In the genomic region with DNA sequence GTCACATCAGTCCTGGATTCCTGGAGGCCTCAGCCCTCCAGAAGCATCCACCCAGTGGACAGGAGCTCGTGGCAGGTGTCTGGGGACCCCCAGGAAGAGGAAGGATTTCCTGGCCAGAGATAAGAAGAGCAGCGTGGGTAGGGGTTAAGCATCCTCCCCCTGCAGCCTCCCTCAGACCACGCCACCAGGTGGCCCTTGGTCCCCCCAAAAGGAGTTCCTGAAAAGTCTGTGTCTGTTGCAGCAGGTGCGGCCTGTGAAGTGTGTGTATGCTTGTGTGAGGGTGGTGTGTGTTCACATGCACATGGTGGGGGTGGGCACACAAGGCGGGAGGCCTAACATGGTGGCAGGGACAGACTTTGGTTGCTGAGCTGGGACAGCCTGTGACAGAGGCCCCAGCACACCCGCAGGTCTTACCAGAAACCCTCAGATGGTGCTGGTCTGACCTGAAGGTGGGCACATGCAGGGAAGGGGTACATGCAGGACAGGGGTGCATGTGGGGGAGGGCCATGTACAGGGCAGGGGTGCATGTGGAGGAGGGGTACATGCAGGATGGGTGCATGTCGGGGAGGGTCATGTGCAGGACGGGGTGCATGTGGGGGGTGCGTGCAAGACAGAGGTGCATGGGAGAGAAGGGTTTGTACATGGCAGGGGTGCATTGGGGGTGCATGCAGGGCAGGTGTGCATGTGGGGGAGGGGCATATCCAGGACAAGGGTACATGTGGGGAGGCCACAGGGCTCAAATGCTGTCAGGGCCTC, we compare ENCODE assay signal across 1 cellular context.
TF ChIP-seq lines count a peak whose summit lies in the region.

No MANE protein-coding gene starts in this region.

TF ChIP-seq in H1, 55 proteins besides CTCF, POLR2A, EP300 and RAD21:
- no peak for TF ChIP-seq NRF1 (IDR thresholded peaks at IDR 0.05; ENCODE audit: low read depth, low read length)
- no peak for TF ChIP-seq SIRT6 (IDR thresholded peaks at IDR 0.05; ENCODE audit: low read length)
- no peak for TF ChIP-seq HDAC2 (IDR thresholded peaks at IDR 0.05; ENCODE audit: borderline replicate concordance in 1 of 2, low read depth in 2 of 2, low read length in 2 of 2)
- no peak for TF ChIP-seq CHD7 (IDR thresholded peaks at IDR 0.05; ENCODE audit: insufficient replicate concordance, low read length)
- no peak for TF ChIP-seq TCF12 (IDR thresholded peaks at IDR 0.05; ENCODE audit: low read depth, low read length)
- no peak for TF ChIP-seq FOSL1 (IDR thresholded peaks at IDR 0.05; ENCODE audit: insufficient read depth, low read depth, low read length)
- no peak for TF ChIP-seq CTBP2 (IDR thresholded peaks at IDR 0.05; ENCODE audit: borderline replicate concordance, insufficient read depth, insufficient read length, low read length)
- no peak for TF ChIP-seq HDAC6 (IDR thresholded peaks at IDR 0.05; ENCODE audit: low read depth, low read length)
- no peak for TF ChIP-seq TAF1 (IDR thresholded peaks at IDR 0.05; ENCODE audit: low read depth, low read length)
- no peak for TF ChIP-seq SIX5 (IDR thresholded peaks at IDR 0.05; ENCODE audit: low read depth, low read length)
- TF ChIP-seq TEAD4 (IDR thresholded peaks at IDR 0.05; ENCODE audit: low read depth, low read length), result no peak
- no peak for TF ChIP-seq KDM1A (IDR thresholded peaks at IDR 0.05; ENCODE audit: borderline replicate concordance, low read length)
- TF ChIP-seq EZH2 (IDR thresholded peaks at IDR 0.05; ENCODE audit: low read depth, low read length, severe bottlenecking), result no peak
- TF ChIP-seq CHD1 (IDR thresholded peaks at IDR 0.05; ENCODE audit: low read depth, low read length), result no peak
- no peak for TF ChIP-seq PHF8 (conservative IDR thresholded peaks at IDR 0.05; ENCODE audit: low read depth, low read length)
- TF ChIP-seq ATF2 (IDR thresholded peaks at IDR 0.05; ENCODE audit: low read length), result no peak
- TF ChIP-seq SRF (IDR thresholded peaks at IDR 0.05; ENCODE audit: low read depth, low read length), result no peak
- TF ChIP-seq BRCA1 (IDR thresholded peaks at IDR 0.05; ENCODE audit: low read depth, low read length), result no peak
TF ChIP-seq in H1: peak in this region for 0.
